In the genomic region with DNA sequence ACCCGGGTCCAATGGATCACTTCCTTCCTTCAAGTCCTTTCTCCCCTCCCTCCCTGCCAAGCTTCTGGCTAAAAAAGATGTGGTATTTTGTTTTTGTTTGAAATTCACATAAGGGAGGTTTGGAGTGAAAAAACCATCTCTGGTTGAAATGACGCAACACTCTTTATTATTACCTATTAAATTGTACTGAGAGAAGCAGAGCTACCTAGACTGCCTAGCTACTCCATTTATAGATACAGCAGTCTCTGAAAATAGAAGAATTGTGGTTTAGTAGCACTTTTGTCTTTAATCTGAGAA, we compare ENCODE assay signal across 13 cellular contexts.
DNase-seq lines count a peak whose midpoint lies in the region; ATAC-seq, FAIRE-seq and TF ChIP-seq lines count a peak whose summit lies in the region.
"Had no signal": no experiment of that assay in that cellular context is flagged by ENCODE, and none has a peak within 500 bp of the region (broad histone marks: within the 10 kb centered on the region; RNA-seq: fewer than 3 reads in every experiment).

No MANE protein-coding gene starts in this region.

- H3K9me3 Mint-ChIP-seq in CD4-positive, alpha-beta T cell, result no peaks in the 10 kb centered on the region
- no peaks in the 10 kb centered on the region for H3K9me3 Mint-ChIP-seq in endothelial cell (ENCODE audit: unreplicated experiment)
- H3K9me3 Mint-ChIP-seq: H9 had no signal

- H2AFZ ChIP-seq in neuron (ENCODE audit: low read depth, low read length), result peak overlapping the region; percentile 66

- H3K4me3 ChIP-seq in neuron (ENCODE audit: low read length), result peak overlapping the region; percentile 40
- H3K4me3 ChIP-seq: K562 had no signal

- CTCF ChIA-PET in CD4-positive, alpha-beta T cell (lab: Charles Lee), result interaction anchor here (1.4 kb wide), 1 partner anchor 12 kb away, joined by 4 read pairs; no protein-coding TSS in a partner anchor

- no peak for TF ChIP-seq RAD21 in Ishikawa (IDR thresholded peaks at IDR 0.05; ENCODE audit: low read depth)

- no peak for DNase-seq in CD4-positive, alpha-beta T cell
- DNase-seq in endothelial cell (ENCODE audit: low spot score) (no peak), middle frontal gyrus (ENCODE audit: extremely low spot score, low spot score) (no peak), H54 (ENCODE audit: insufficient read length, low spot score) (no peak), AML-193 (lab: John Stamatoyannopoulos, UW) (no peak)
- DNase-seq in effector CD4-positive, alpha-beta T cell, result no peak
- DNase-seq: activated CD4-positive, alpha-beta T cell treated with anti-CD3 and anti-CD28 coated beads for 4 hours; H9; NCI-H1930; NK-92 treated with Interleukin-12 subunit alpha and Interleukin-12 subunit beta, amount 100 ng/mL, for 24 hours had no signal

- H3K4me1 Mint-ChIP-seq in CD4-positive, alpha-beta T cell (ENCODE audit: low read depth), result peaks cover 49% of the 10 kb centered on the region
- peaks cover 39% of the 10 kb centered on the region for H3K4me1 Mint-ChIP-seq in endothelial cell (ENCODE audit: unreplicated experiment)

- TF ChIP-seq CTCF in CD4-positive, alpha-beta T cell (IDR thresholded peaks at IDR 0.05), result no peak
- no peak for TF ChIP-seq CTCF in endothelial cell (IDR thresholded peaks at IDR 0.05; ENCODE audit: unreplicated experiment)

- H3K4me1 ChIP-seq in neuron (ENCODE audit: insufficient read depth, low read length), result peaks cover 21% of the 10 kb centered on the region

- TF ChIP-seq EP300 in Ishikawa (IDR thresholded peaks at IDR 0.05; ENCODE audit: borderline replicate concordance), result no peak

- H3K27ac Mint-ChIP-seq in CD4-positive, alpha-beta T cell, result peak overlapping the region; percentile 41
- H3K27ac Mint-ChIP-seq in endothelial cell (ENCODE audit: unreplicated experiment), result peak overlapping the region; percentile 68

- intact Hi-C loops in CD4-positive, alpha-beta T cell (cut with DNase I, micrococcal nuclease), result loop anchor here (2.0 to 10.0 kb wide), 7 partner anchors 265 to 750 kb away; a partner anchor contains a TSS

- H3K36me3 ChIP-seq in neuron (ENCODE audit: insufficient read depth, low read length), result peaks cover 32% of the 10 kb centered on the region

- no peak overlapping the region for H3K27ac ChIP-seq in CD4-positive, alpha-beta T cell (ENCODE audit: low read depth, low read length)

- H3K36me3 Mint-ChIP-seq in CD4-positive, alpha-beta T cell (ENCODE audit: low read depth), result peaks cover 76% of the 10 kb centered on the region
- H3K36me3 Mint-ChIP-seq in endothelial cell (ENCODE audit: low read depth, unreplicated experiment), result no peaks in the 10 kb centered on the region

- no peak for ATAC-seq in CD4-positive, alpha-beta T cell (ENCODE audit: poor library complexity)
- ATAC-seq: K562 had no signal

- no peak for FAIRE-seq in H54 (lab: Jason Lieb, UNC)
- FAIRE-seq: K562 had no signal

- no peaks in the 10 kb centered on the region for H3K9me3 ChIP-seq in CD4-positive, alpha-beta T cell (ENCODE audit: control insufficient read depth, low read length)
- H3K9me3 ChIP-seq in neuron (ENCODE audit: low read length), result no peaks in the 10 kb centered on the region

- no peak for TF ChIP-seq POLR2A in H54 (IDR thresholded peaks at IDR 0.05; ENCODE audit: low read depth, low read length)

- POLR2A ChIA-PET in CD4-positive, alpha-beta T cell (lab: Charles Lee), result interaction anchor here (0.6 to 1.3 kb wide), 4 partner anchors 249 to 327 kb away, joined by 3 read pairs; a partner anchor contains a TSS

- no peaks in the 10 kb centered on the region for H3K27me3 ChIP-seq in CD4-positive, alpha-beta T cell (ENCODE audit: control insufficient read depth, insufficient read depth, low read length)
- no peaks in the 10 kb centered on the region for H3K27me3 ChIP-seq in neuron (ENCODE audit: insufficient read depth, low read length)

- no peaks in the 10 kb centered on the region for H3K27me3 Mint-ChIP-seq in CD4-positive, alpha-beta T cell
- H3K27me3 Mint-ChIP-seq in endothelial cell (ENCODE audit: unreplicated experiment), result no peaks in the 10 kb centered on the region

- H3K4me3 Mint-ChIP-seq in CD4-positive, alpha-beta T cell, result no peak overlapping the region
- peak overlapping the region; percentile 60 for H3K4me3 Mint-ChIP-seq in endothelial cell (ENCODE audit: unreplicated experiment)

TF ChIP-seq in Ishikawa, 13 proteins besides CTCF, POLR2A, EP300 and RAD21:
- TF ChIP-seq CEBPB (IDR thresholded peaks at IDR 0.05) (peak; percentile 25; the same call in 1 of the 2 replicates), FOXM1 (IDR thresholded peaks at IDR 0.05; ENCODE audit: borderline replicate concordance, low read depth) (no peak)
